ENCODE assay signal across 14 cellular contexts in the genomic region with DNA sequence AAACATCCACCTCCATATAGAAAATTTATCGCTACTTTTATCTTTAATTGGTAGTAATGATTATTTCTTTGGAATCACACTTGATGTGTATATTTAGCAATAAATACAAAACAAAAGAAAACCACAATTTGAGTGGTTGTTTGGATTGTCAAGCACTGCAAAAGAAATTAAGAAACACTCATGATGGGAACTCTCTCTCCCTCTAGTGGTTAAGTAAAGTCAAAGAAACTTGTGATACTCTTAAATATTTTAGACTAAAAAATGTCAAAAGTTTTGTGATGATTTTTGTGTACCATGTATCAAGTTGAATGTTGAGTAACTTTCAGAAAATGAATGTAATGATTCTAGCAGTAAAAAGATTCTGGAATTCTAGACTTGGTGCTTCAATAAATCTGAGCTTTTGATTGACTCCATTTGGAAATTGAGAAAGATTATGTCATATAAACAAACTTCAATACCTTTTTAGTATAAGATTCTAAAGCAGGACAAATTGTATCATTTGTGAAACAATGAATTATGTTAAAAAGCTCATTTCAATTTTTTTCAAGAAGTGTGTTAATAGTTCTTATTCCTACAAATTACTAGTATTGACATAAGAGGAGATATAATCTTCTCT. TPM values are rescaled to one million over a fixed set of nuclear protein-coding genes. Genes with fewer than 3 reads are reported as not detected.
DNase-seq lines count a peak whose midpoint lies in the region; ATAC-seq, FAIRE-seq and TF ChIP-seq lines count a peak whose summit lies in the region.
"Had no signal": no experiment of that assay in that cellular context is flagged by ENCODE, and none has a peak within 500 bp of the region (broad histone marks: within the 10 kb centered on the region; RNA-seq: fewer than 3 reads in every experiment).

No MANE protein-coding gene starts in this region.

- no peak overlapping the region for H2AFZ ChIP-seq in OCI-LY3 (ENCODE audit: low read depth, low read length)

- no peak overlapping the region for H3K27ac ChIP-seq in 22Rv1
- H3K27ac ChIP-seq in OCI-LY3 (ENCODE audit: low read length): no peak overlapping the region
- H3K27ac ChIP-seq: esophagus squamous epithelium had no signal

- H3K9me3 ChIP-seq in OCI-LY3 (ENCODE audit: insufficient read depth, low read length): no peaks in the 10 kb centered on the region
- H3K9me3 ChIP-seq: esophagus squamous epithelium had no signal

- no peaks in the 10 kb centered on the region for H3K4me1 ChIP-seq in OCI-LY3 (ENCODE audit: low read length)
- H3K4me1 ChIP-seq: esophagus squamous epithelium had no signal

- ATAC-seq in HG03342 (IDR thresholded peaks at IDR 0.05; ENCODE audit: unreplicated experiment): no peak
- no peak for ATAC-seq in natural killer cell treated with Interleukin-12 subunit alpha and Interleukin-12 subunit beta and Interleukin-15 and Interleukin-18, amount 100 ng/mL, for 72 hours
- ATAC-seq: activated CD4-positive, alpha-beta T cell treated with anti-CD3 and anti-CD28 coated beads for 36 hours; K562 had no signal

- H3K4me3 Mint-ChIP-seq in activated CD4-positive, alpha-beta T cell treated with anti-CD3 and anti-CD28 coated beads, Interleukin-2, amount 10 ng/mL, durations not matched to agents 24 days and 14 days: no peak overlapping the region
- H3K4me3 Mint-ChIP-seq in natural killer cell treated with Interleukin-12 subunit alpha and Interleukin-12 subunit beta and Interleukin-15 and Interleukin-18, amount 100 ng/mL, for 72 hours: no peak overlapping the region
- H3K4me3 Mint-ChIP-seq: activated CD4-positive, alpha-beta T cell treated with anti-CD3 and anti-CD28 coated beads for 36 hours; activated naive CD8-positive, alpha-beta T cell had no signal

- no peak overlapping the region for H3K9ac ChIP-seq in OCI-LY3 (ENCODE audit: low read length)

- H3K9me3 Mint-ChIP-seq in activated CD4-positive, alpha-beta T cell treated with anti-CD3 and anti-CD28 coated beads, Interleukin-2, amount 10 ng/mL, durations not matched to agents 24 days and 14 days: no peaks in the 10 kb centered on the region
- H3K9me3 Mint-ChIP-seq in natural killer cell treated with Interleukin-12 subunit alpha and Interleukin-12 subunit beta and Interleukin-15 and Interleukin-18, amount 100 ng/mL, for 72 hours: no peaks in the 10 kb centered on the region

- no peaks in the 10 kb centered on the region for H3K36me3 Mint-ChIP-seq in activated CD4-positive, alpha-beta T cell treated with anti-CD3 and anti-CD28 coated beads, Interleukin-2, amount 10 ng/mL, durations not matched to agents 24 days and 14 days (ENCODE audit: low read depth)
- no peaks in the 10 kb centered on the region for H3K36me3 Mint-ChIP-seq in natural killer cell treated with Interleukin-12 subunit alpha and Interleukin-12 subunit beta and Interleukin-15 and Interleukin-18, amount 100 ng/mL, for 72 hours
- H3K36me3 Mint-ChIP-seq: activated naive CD8-positive, alpha-beta T cell had no signal

- TF ChIP-seq CTCF in 22Rv1 (IDR thresholded peaks at IDR 0.05) (peak; percentile 81), OCI-LY3 (IDR thresholded peaks at IDR 0.05; ENCODE audit: low read depth, low read length) (peak; percentile 66)

- no peak overlapping the region for H3K4me2 ChIP-seq in OCI-LY3 (ENCODE audit: low read length)

- H3K4me1 Mint-ChIP-seq in activated CD4-positive, alpha-beta T cell treated with anti-CD3 and anti-CD28 coated beads, Interleukin-2, amount 10 ng/mL, durations not matched to agents 24 days and 14 days: no peaks in the 10 kb centered on the region
- H3K4me1 Mint-ChIP-seq in natural killer cell treated with Interleukin-12 subunit alpha and Interleukin-12 subunit beta and Interleukin-15 and Interleukin-18, amount 100 ng/mL, for 72 hours (ENCODE audit: low read depth in 2 of 2): no peaks in the 10 kb centered on the region
- H3K4me1 Mint-ChIP-seq: activated CD4-positive, alpha-beta T cell treated with anti-CD3 and anti-CD28 coated beads for 36 hours had no signal

- H3K27ac Mint-ChIP-seq in activated CD4-positive, alpha-beta T cell treated with anti-CD3 and anti-CD28 coated beads, Interleukin-2, amount 10 ng/mL, durations not matched to agents 24 days and 14 days: no peak overlapping the region
- H3K27ac Mint-ChIP-seq in natural killer cell treated with Interleukin-12 subunit alpha and Interleukin-12 subunit beta and Interleukin-15 and Interleukin-18, amount 100 ng/mL, for 72 hours: no peak overlapping the region
- H3K27ac Mint-ChIP-seq: activated CD4-positive, alpha-beta T cell treated with anti-CD3 and anti-CD28 coated beads for 36 hours; activated naive CD8-positive, alpha-beta T cell had no signal

- H3K4me3 ChIP-seq in OCI-LY3 (ENCODE audit: low read length): no peak overlapping the region
- H3K4me3 ChIP-seq: esophagus squamous epithelium, K562 had no signal

- FAIRE-seq in GM12891 (lab: Jason Lieb, UNC): no peak
- FAIRE-seq: K562 had no signal

- DNase-seq in GM03348 (ENCODE audit: low spot score) (peak; percentile 3), fibroblast of peridontal ligament (ENCODE audit: extremely low read depth) (peak; percentile 30), GM12891 (ENCODE audit: insufficient read length, low spot score) (no peak)
- no peak for DNase-seq in activated CD4-positive, alpha-beta T cell treated with anti-CD3 and anti-CD28 coated beads, Interleukin-2, amount 10 ng/mL, durations not matched to agents 24 days and 14 days
- DNase-seq in natural killer cell treated with Interleukin-12 subunit alpha and Interleukin-12 subunit beta and Interleukin-15 and Interleukin-18, amount 100 ng/mL, for 72 hours (ENCODE audit: low spot score): no peak
- DNase-seq: activated CD4-positive, alpha-beta T cell treated with anti-CD3 and anti-CD28 coated beads for 36 hours; DMS153; esophagus squamous epithelium had no signal

- H3K27me3 ChIP-seq in OCI-LY3 (ENCODE audit: low read depth, low read length): peaks cover 13% of the 10 kb centered on the region; the same call in 1 of the 2 replicates
- H3K27me3 ChIP-seq: esophagus squamous epithelium had no signal

- no peaks in the 10 kb centered on the region for H3K36me3 ChIP-seq in OCI-LY3 (replicated peaks; ENCODE audit: low read depth, low read length)
- H3K36me3 ChIP-seq: esophagus squamous epithelium had no signal

- TF ChIP-seq POLR2A in GM12891 (IDR thresholded peaks at IDR 0.05; ENCODE audit: low read depth, low read length): no peak

- H4K20me1 ChIP-seq in OCI-LY3 (ENCODE audit: insufficient read depth, low read length): no peaks in the 10 kb centered on the region

- no peaks in the 10 kb centered on the region for H3K79me2 ChIP-seq in OCI-LY3 (ENCODE audit: low read length)

- intact Hi-C loops in activated CD4-positive, alpha-beta T cell treated with anti-CD3 and anti-CD28 coated beads, Interleukin-2, amount 10 ng/mL, durations not matched to agents 24 days and 14 days (cut with micrococcal nuclease): no loop called here

- no peaks in the 10 kb centered on the region for H3K27me3 Mint-ChIP-seq in activated CD4-positive, alpha-beta T cell treated with anti-CD3 and anti-CD28 coated beads, Interleukin-2, amount 10 ng/mL, durations not matched to agents 24 days and 14 days
- H3K27me3 Mint-ChIP-seq in natural killer cell treated with Interleukin-12 subunit alpha and Interleukin-12 subunit beta and Interleukin-15 and Interleukin-18, amount 100 ng/mL, for 72 hours: no peaks in the 10 kb centered on the region
- H3K27me3 Mint-ChIP-seq: activated CD4-positive, alpha-beta T cell treated with anti-CD3 and anti-CD28 coated beads for 36 hours; activated naive CD8-positive, alpha-beta T cell had no signal

TF ChIP-seq in GM12891, 5 proteins besides CTCF, POLR2A, EP300 and RAD21:
- no peak for TF ChIP-seq POU2F2 (IDR thresholded peaks at IDR 0.05; ENCODE audit: low read depth, low read length)
- TF ChIP-seq PAX5 (IDR thresholded peaks at IDR 0.05; ENCODE audit: insufficient read depth, low read length, severe bottlenecking): no peak
- no peak for TF ChIP-seq TAF1 (IDR thresholded peaks at IDR 0.05; ENCODE audit: low read depth, low read length)
- TF ChIP-seq SPI1 (IDR thresholded peaks at IDR 0.05; ENCODE audit: low read depth, low read length): no peak
- TF ChIP-seq POLR2AphosphoS5 (IDR thresholded peaks at IDR 0.05; ENCODE audit: low read depth, low read length): no peak

RNA-seq across cellular contexts. Expression of a gene that starts 20.8 kb away (rescaled TPM):
- polyA plus RNA-seq in GM12891 (2012; ENCODE audit: low read depth, missing spikeins): not detected
- total RNA-seq in activated CD4-positive, alpha-beta T cell treated with anti-CD3 and anti-CD28 coated beads, Interleukin-2, amount 10 ng/mL, durations not matched to agents 24 days and 14 days: not detected in 2 replicates
- not detected for total RNA-seq in natural killer cell treated with Interleukin-12 subunit alpha and Interleukin-12 subunit beta and Interleukin-15 and Interleukin-18, amount 100 ng/mL, for 72 hours
- total RNA-seq: activated CD4-positive, alpha-beta T cell treated with anti-CD3 and anti-CD28 coated beads for 36 hours; temporal lobe had no signal

Comparison
In these comparisons a context has a peak if more than half of its experiments do, and no peak if none do; other contexts are left out.
1. DNase-seq: peak in GM03348 (single experiment) and fibroblast of peridontal ligament (single experiment); none in GM12891 (single experiment), activated CD4-positive, alpha-beta T cell treated with anti-CD3 and anti-CD28 coated beads, Interleukin-2, amount 10 ng/mL, durations not matched to agents 24 days and 14 days (single experiment) and natural killer cell treated with Interleukin-12 subunit alpha and Interleukin-12 subunit beta and Interleukin-15 and Interleukin-18, amount 100 ng/mL, for 72 hours (single experiment).